In the genomic region with DNA sequence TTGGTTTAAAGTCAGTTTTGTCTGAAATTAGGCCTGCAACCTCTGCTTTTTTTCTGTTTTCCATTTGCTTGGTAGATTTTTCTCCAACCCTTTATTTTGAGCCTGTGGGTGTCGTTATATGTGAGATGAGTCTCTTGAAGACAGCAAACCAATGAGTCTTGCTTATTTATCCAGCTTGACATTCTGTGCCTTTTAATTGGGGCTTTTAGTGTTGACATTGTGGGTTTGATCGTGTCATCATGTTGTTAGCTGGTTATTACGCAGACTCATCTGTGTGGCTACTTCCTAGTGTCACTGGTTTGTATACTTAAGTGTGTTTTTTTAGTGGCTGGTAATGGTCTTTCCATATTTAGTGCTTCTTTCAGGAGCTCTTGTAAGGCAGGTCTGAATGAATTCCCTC, we compare ENCODE assay signal across 1 cellular context.
TF ChIP-seq lines count a peak whose summit lies in the region.

No MANE protein-coding gene starts in this region.

TF ChIP-seq in HEK293, 187 proteins besides CTCF, POLR2A, EP300 and RAD21:
- TF ChIP-seq ZNF223 (tag by site-specific recombination; IDR thresholded peaks at IDR 0.05) = no peak
- peak; percentile 71 for TF ChIP-seq SETDB1 (IDR thresholded peaks at IDR 0.05; ENCODE audit: insufficient read length, low read length)
- no peak for TF ChIP-seq ZNF211 (tag by site-specific recombination; IDR thresholded peaks at IDR 0.05; ENCODE audit: low read depth)
- no peak for TF ChIP-seq ZNF621 (tag by site-specific recombination; IDR thresholded peaks at IDR 0.05)
- TF ChIP-seq ZBTB17 (tag by site-specific recombination; IDR thresholded peaks at IDR 0.05) = no peak
- no peak for TF ChIP-seq YY2 (tag by site-specific recombination; IDR thresholded peaks at IDR 0.05)
- TF ChIP-seq ZNF529 (tag by site-specific recombination; IDR thresholded peaks at IDR 0.05; ENCODE audit: insufficient replicate concordance) = peak; percentile 90
- TF ChIP-seq, protein P1, sequence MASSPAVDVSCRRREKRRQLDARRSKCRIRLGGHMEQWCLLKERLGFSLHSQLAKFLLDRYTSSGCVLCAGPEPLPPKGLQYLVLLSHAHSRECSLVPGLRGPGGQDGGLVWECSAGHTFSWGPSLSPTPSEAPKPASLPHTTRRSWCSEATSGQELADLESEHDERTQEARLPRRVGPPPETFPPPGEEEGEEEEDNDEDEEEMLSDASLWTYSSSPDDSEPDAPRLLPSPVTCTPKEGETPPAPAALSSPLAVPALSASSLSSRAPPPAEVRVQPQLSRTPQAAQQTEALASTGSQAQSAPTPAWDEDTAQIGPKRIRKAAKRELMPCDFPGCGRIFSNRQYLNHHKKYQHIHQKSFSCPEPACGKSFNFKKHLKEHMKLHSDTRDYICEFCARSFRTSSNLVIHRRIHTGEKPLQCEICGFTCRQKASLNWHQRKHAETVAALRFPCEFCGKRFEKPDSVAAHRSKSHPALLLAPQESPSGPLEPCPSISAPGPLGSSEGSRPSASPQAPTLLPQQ (tag by site-specific recombination; IDR thresholded peaks at IDR 0.05) = no peak
- TF ChIP-seq ZNF37A (tag by site-specific recombination; IDR thresholded peaks at IDR 0.05) = no peak
- TF ChIP-seq TRIM28 (IDR thresholded peaks at IDR 0.05; ENCODE audit: borderline replicate concordance, low read length) = peak; percentile 73
- TF ChIP-seq ZNF626 (tag by site-specific recombination; IDR thresholded peaks at IDR 0.05) = no peak
- TF ChIP-seq ZNF341 (tag by site-specific recombination; IDR thresholded peaks at IDR 0.05; ENCODE audit: low read depth) = no peak
- TF ChIP-seq ZNF426 (tag by site-specific recombination; IDR thresholded peaks at IDR 0.05) = no peak
- TF ChIP-seq, protein P2, sequence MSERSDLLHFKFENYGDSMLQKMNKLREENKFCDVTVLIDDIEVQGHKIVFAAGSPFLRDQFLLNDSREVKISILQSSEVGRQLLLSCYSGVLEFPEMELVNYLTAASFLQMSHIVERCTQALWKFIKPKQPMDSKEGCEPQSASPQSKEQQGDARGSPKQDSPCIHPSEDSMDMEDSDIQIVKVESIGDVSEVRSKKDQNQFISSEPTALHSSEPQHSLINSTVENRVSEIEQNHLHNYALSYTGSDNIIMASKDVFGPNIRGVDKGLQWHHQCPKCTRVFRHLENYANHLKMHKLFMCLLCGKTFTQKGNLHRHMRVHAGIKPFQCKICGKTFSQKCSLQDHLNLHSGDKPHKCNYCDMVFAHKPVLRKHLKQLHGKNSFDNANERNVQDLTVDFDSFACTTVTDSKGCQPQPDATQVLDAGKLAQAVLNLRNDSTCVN (tag by site-specific recombination; optimal IDR thresholded peaks at IDR 0.05) = no peak
- TF ChIP-seq KLF10 (tag by site-specific recombination; IDR thresholded peaks at IDR 0.05) = no peak
